ENCODE assay signal across 1 cellular context in genomic region chr3:11186771-11187170, GRCh38.
TF ChIP-seq lines count a peak whose summit lies in the region.

No MANE protein-coding gene starts in this region.

TF ChIP-seq in HCT116, 20 proteins besides CTCF, POLR2A, EP300 and RAD21 (continued from another document):
- no peak for TF ChIP-seq REST (IDR thresholded peaks at IDR 0.05; ENCODE audit: low read depth)
- TF ChIP-seq ELF1 (IDR thresholded peaks at IDR 0.05; ENCODE audit: borderline replicate concordance, low read depth) = no peak
- TF ChIP-seq SP1 (IDR thresholded peaks at IDR 0.05; ENCODE audit: low read depth) = no peak
- no peak for TF ChIP-seq ZBTB33 (IDR thresholded peaks at IDR 0.05; ENCODE audit: extremely low read depth, insufficient replicate concordance, low read length)
- TF ChIP-seq CBX3 (IDR thresholded peaks at IDR 0.05; ENCODE audit: low read depth) = no peak
- no peak for TF ChIP-seq EGR1 (IDR thresholded peaks at IDR 0.05; ENCODE audit: low read depth)
- TF ChIP-seq ZFX (IDR thresholded peaks at IDR 0.05) = no peak
TF ChIP-seq in HCT116: peak in this region for 0.
